ENCODE assay signal across 8 cellular contexts in the genomic region with DNA sequence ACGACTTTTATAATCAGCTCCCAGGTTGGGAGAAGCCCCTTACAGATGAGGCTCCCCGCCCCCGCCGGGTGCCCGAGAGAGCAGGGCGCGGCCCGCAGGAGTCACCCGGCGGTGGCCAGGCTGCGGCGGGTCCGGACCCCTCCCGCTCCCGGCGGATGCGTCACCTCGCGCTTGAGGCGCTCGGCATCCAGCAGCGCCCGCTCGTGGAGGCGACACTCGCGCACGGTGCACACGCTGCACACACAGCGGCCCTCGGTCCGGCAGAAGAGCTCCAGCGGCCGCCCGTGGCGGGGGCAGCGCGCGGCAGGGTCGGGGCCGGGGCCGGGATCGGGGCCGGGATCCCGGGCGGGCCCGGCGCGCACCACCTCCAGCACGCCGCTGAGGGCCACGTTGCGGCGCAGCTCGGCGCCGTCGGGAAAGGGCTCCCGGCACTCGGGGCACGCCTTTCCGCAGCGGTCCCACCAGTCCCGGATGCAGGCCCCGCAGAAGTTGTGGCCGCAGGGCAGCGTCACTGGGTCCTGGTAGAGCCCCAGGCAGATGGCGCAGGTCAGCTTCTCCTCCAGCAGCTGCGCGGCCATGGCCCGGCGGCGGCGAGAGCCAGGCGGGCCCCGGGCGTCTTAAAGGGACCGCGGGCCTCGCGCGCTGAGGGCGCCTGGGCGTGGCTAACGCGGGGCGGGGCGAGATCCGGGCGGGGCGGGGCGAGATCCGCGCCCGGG. TPM values are rescaled to one million over a fixed set of nuclear protein-coding genes. Genes with fewer than 3 reads are reported as not detected.
DNase-seq lines count a peak whose midpoint lies in the region; ATAC-seq and TF ChIP-seq lines count a peak whose summit lies in the region.

TSS of gene TRIM65 (minus strand) at position 592 of the 716 bp plus-strand sequence. CDS start at position 578, 14 bp downstream.

- H3K27me3 Mint-ChIP-seq in central memory CD8-positive, alpha-beta T cell = no peaks in the 10 kb centered on the region

- no peaks in the 10 kb centered on the region for H3K36me3 ChIP-seq in kidney epithelial cell (ENCODE audit: control insufficient read depth, insufficient read depth, low read length)

- H3K27ac Mint-ChIP-seq in central memory CD8-positive, alpha-beta T cell (ENCODE audit: low read depth) = peak within 1 kb of the TSS; percentile 92

- H3K36me3 Mint-ChIP-seq in central memory CD8-positive, alpha-beta T cell (ENCODE audit: insufficient read depth) = peaks cover 24% of the 10 kb centered on the region

- DNase-seq in NCI-H1694 treated with DMSO at 0.1 percent for 48 hours (lab: John Stamatoyannopoulos, UW) (peak; percentile 39), NCI-H1694 (lab: John Stamatoyannopoulos, UW) (no peak), NCI-H2171 (lab: John Stamatoyannopoulos, UW) (peak; percentile 70), kidney epithelial cell (ENCODE audit: low read depth) (no peak)
- DNase-seq in activated CD4-positive, CD25-positive, alpha-beta regulatory T cell treated with anti-CD3 and anti-CD28 coated beads, Interleukin-2, amount 50 U/mL, for 16 hours (ENCODE audit: low read depth, low spot score) = peak; percentile 41
- peak; percentile 58 to 62 for DNase-seq in central memory CD8-positive, alpha-beta T cell (ENCODE audit: low spot score in 2 of 2)
- peak; percentile 53 to 64 for DNase-seq in stimulated activated CD4-positive, alpha-beta T cell treated with anti-CD3 and anti-CD28 coated beads, Interleukin-15, amount 100 ng/mL, for 48 hours (ENCODE audit: low read depth in 2 of 2)

- H3K27me3 ChIP-seq in kidney epithelial cell (ENCODE audit: control insufficient read depth, insufficient read depth, low read length) = no peaks in the 10 kb centered on the region

- peaks cover 38% of the 10 kb centered on the region for H3K4me1 Mint-ChIP-seq in central memory CD8-positive, alpha-beta T cell

- H3K4me3 ChIP-seq in kidney epithelial cell (ENCODE audit: low read depth, low read length) = peak within 1 kb of the TSS; percentile 89

- no peaks in the 10 kb centered on the region for H3K9me3 Mint-ChIP-seq in central memory CD8-positive, alpha-beta T cell

- ATAC-seq in HG02798 (IDR thresholded peaks at IDR 0.05; ENCODE audit: poor library complexity, unreplicated experiment) = peak; percentile 67
- ATAC-seq in central memory CD8-positive, alpha-beta T cell (replicated peaks; ENCODE audit: extremely low read depth, poor library complexity, severe bottlenecking) = peak; percentile 90

- no peak for TF ChIP-seq CTCF in kidney epithelial cell (IDR thresholded peaks at IDR 0.05; ENCODE audit: insufficient read depth, low read length, poor library complexity, severe bottlenecking)

- H3K4me3 Mint-ChIP-seq in central memory CD8-positive, alpha-beta T cell = peak within 1 kb of the TSS; percentile 82

RNA-seq across cellular contexts. Expression of gene TRIM65, which starts in this region (rescaled TPM):
- 22.7 and 31.8 TPM in 2 replicates for total RNA-seq in kidney epithelial cell

Comparison
In these comparisons a context has a peak if more than half of its experiments do, and no peak if none do; other contexts are left out.
1. DNase-seq: peak in NCI-H1694 treated with DMSO at 0.1 percent for 48 hours (single experiment), NCI-H2171 (single experiment), activated CD4-positive, CD25-positive, alpha-beta regulatory T cell treated with anti-CD3 and anti-CD28 coated beads, Interleukin-2, amount 50 U/mL, for 16 hours (single experiment), central memory CD8-positive, alpha-beta T cell (2 of 2) and stimulated activated CD4-positive, alpha-beta T cell treated with anti-CD3 and anti-CD28 coated beads, Interleukin-15, amount 100 ng/mL, for 48 hours (2 of 2); none in NCI-H1694 (single experiment) and kidney epithelial cell (single experiment).